17 cellular contexts compared by ENCODE assay signal in the genomic region with DNA sequence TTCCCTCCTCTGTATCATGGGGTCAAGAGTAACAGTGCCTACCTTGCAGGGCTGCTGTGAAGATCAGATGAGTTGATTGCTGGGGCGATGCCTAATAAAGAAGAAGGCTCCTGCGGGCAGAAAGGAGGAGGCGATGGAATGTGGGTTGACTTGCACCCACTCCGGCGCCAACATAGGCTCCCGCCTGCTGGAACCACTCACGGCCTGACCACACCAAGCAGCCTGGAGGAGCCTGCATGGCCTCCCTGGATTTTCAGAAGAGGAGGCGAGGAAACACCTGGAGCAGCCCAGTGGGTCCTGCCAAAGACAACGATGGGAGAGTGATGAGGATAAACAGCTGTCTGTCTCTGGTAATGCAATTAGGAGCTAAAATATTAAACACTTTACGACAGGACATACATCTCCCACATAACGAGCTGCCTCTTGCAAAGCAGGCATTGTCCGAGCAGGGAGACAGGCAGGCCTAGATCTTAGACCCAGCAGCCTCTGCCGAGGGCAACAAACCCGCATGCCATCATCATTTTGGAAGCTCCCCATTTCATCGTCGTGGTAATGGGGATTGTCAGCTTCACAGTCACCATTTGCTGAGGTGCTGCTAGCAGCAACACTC.
DNase-seq lines count a peak whose midpoint lies in the region; ATAC-seq and TF ChIP-seq lines count a peak whose summit lies in the region.
"Had no signal": no experiment of that assay in that cellular context is flagged by ENCODE, and none has a peak within 500 bp of the region (broad histone marks: within the 10 kb centered on the region; RNA-seq: fewer than 3 reads in every experiment).

No MANE protein-coding gene starts in this region.

- H3K9me3 ChIP-seq in Peyer's patch, result no peaks in the 10 kb centered on the region
- no peaks in the 10 kb centered on the region for H3K9me3 ChIP-seq in mesenchymal stem cell (ENCODE audit: control insufficient read depth, low read length)
- H3K9me3 ChIP-seq in spleen, result no peaks in the 10 kb centered on the region
- no peaks in the 10 kb centered on the region for H3K9me3 ChIP-seq in testis

- H2BK5ac ChIP-seq in mesenchymal stem cell (ENCODE audit: low read depth, low read length, poor library complexity, severe bottlenecking), result no peak overlapping the region

- H3K36me3 ChIP-seq in Peyer's patch (no peaks in the 10 kb centered on the region), mesenchymal stem cell (ENCODE audit: control insufficient read depth in 1 of 2, insufficient read depth in 2 of 2, low read depth in 1 of 2, low read length in 2 of 2) (peaks cover 0 to 3% of the 10 kb centered on the region in 2 experiments), spleen (no peaks in the 10 kb centered on the region), testis (ENCODE audit: low read depth, missing control alignments) (no peaks in the 10 kb centered on the region)

- no peak overlapping the region for H4K91ac ChIP-seq in mesenchymal stem cell (ENCODE audit: low read length)

- peak overlapping the region; percentile 37 for H4K8ac ChIP-seq in mesenchymal stem cell (ENCODE audit: low read length)

- no peak overlapping the region for H3K23ac ChIP-seq in mesenchymal stem cell (ENCODE audit: low read length in 2 of 2)

- no peak overlapping the region for H2BK120ac ChIP-seq in mesenchymal stem cell (ENCODE audit: low read depth, low read length)

- no peaks in the 10 kb centered on the region for H3K79me1 ChIP-seq in mesenchymal stem cell (replicated peaks; ENCODE audit: low read length, poor library complexity, severe bottlenecking)

- H3K4me2 ChIP-seq in mesenchymal stem cell (ENCODE audit: low read length, poor library complexity, severe bottlenecking), result no peak overlapping the region

- no peak overlapping the region for H2AK5ac ChIP-seq in mesenchymal stem cell (ENCODE audit: low read length, severe bottlenecking)

- TF ChIP-seq CTCF in Peyer's patch (IDR thresholded peaks at IDR 0.05) (no peak), spleen (IDR thresholded peaks at IDR 0.05 in 8 of 11, conservative IDR thresholded peaks at IDR 0.05 in 3 of 11) (no peak), testis (IDR thresholded peaks at IDR 0.05) (no peak)

- H3K4ac ChIP-seq in mesenchymal stem cell (ENCODE audit: low read depth in 1 of 2, low read length in 2 of 2), result no peak overlapping the region

- TF ChIP-seq POLR2A in Peyer's patch (IDR thresholded peaks at IDR 0.05) (no peak), spleen (IDR thresholded peaks at IDR 0.05) (no peak), testis (IDR thresholded peaks at IDR 0.05) (no peak)

- no peak overlapping the region for H2BK15ac ChIP-seq in mesenchymal stem cell (ENCODE audit: low read depth, poor library complexity, severe bottlenecking)

- no peak overlapping the region for H3K14ac ChIP-seq in mesenchymal stem cell (ENCODE audit: low read length in 2 of 2)

- H3K4me1 ChIP-seq in Peyer's patch, result no peaks in the 10 kb centered on the region
- H3K4me1 ChIP-seq in mesenchymal stem cell (ENCODE audit: control insufficient read depth, insufficient read depth, low read depth, low read length), result peaks cover 30% of the 10 kb centered on the region
- peaks cover 0 to 22% (median 8%) of the 10 kb centered on the region in 6 donors for H3K4me1 ChIP-seq in spleen
- peaks cover 8% of the 10 kb centered on the region for H3K4me1 ChIP-seq in testis
- H3K4me1 ChIP-seq: Caco-2 had no signal

- no peak overlapping the region for H3K18ac ChIP-seq in mesenchymal stem cell (ENCODE audit: low read depth in 1 of 2, low read length in 2 of 2)

- no peak overlapping the region for H2AFZ ChIP-seq in mesenchymal stem cell (ENCODE audit: low read depth, low read length)

- no peak overlapping the region for H3K9ac ChIP-seq in mesenchymal stem cell (ENCODE audit: low read length)

- no peak overlapping the region for H2BK12ac ChIP-seq in mesenchymal stem cell (ENCODE audit: low read length in 2 of 2)

- intact Hi-C loops in spleen (cut with DNase I; ENCODE audit: low total_unique reads), result no loop called here
- intact Hi-C loops in testis (cut with DNase I; ENCODE audit: low total_unique reads), result no loop called here

- H3K27ac ChIP-seq in Peyer's patch (no peak overlapping the region), mesenchymal stem cell (ENCODE audit: low read length, poor library complexity, severe bottlenecking) (no peak overlapping the region), spleen (no peak overlapping the region), testis (no peak overlapping the region)
- H3K27ac ChIP-seq: C4-2B had no signal

- peak; percentile 11 for DNase-seq in activated CD4-positive, CD25-positive, alpha-beta regulatory T cell treated with anti-CD3 and anti-CD28 coated beads, Interleukin-2, amount 50 U/mL, for 72 hours
- peak in 2 of 3 donors; percentile 15 to 17 for DNase-seq in Peyer's patch
- DNase-seq in mesenchymal stem cell, result no peak
- DNase-seq in spleen, result peak; percentile 41
- no peak for DNase-seq in testis
- no peak for DNase-seq in NOMO-1 treated with dmso at 0.1 percent for 144 hours (lab: John Stamatoyannopoulos, UW; ENCODE audit: unreplicated experiment)
- DNase-seq in H4 (ENCODE audit: low spot score), result no peak
- DNase-seq: DMS53; H9; MV-4-11; NCI-H1417 treated with DMSO at 0.1 percent for 48 hours; NCI-H2029; NCI-H510A treated with DMSO at 0.1 percent for 48 hours; NK-92 treated with Interleukin-12 subunit alpha and Interleukin-12 subunit beta, amount 100 ng/mL, for 24 hours had no signal

- 74% methylated on average over 14 of the region's 16 CpGs for WGBS in mesenchymal stem cell
- 86 to 94% (median 90%) methylated on average over 16 of the region's 16 CpGs for WGBS in spleen, 5 donors
- 90 to 94% methylated on average over 16 of the region's 16 CpGs for WGBS in testis, 2 donors

- H3K27me3 ChIP-seq in Peyer's patch (no peaks in the 10 kb centered on the region), mesenchymal stem cell (ENCODE audit: control insufficient read depth in 1 of 2, insufficient read depth in 1 of 2, low read length in 2 of 2) (no peaks in the 10 kb centered on the region), spleen (replicated peaks in 1 of 7) (no peaks in the 10 kb centered on the region), testis (no peaks in the 10 kb centered on the region)

- ATAC-seq in activated CD4-positive, CD25-positive, alpha-beta regulatory T cell treated with anti-CD3 and anti-CD28 coated beads, Interleukin-2, amount 50 U/mL, for 24 hours, result no peak

- H3K4me3 ChIP-seq in Peyer's patch (no peak overlapping the region), mesenchymal stem cell (ENCODE audit: insufficient read depth in 1 of 2, low read depth in 1 of 2, low read length in 2 of 2) (no peak overlapping the region), spleen (no peak overlapping the region), testis (no peak overlapping the region)

Comparison
In these comparisons a context has a peak if more than half of its experiments do, and no peak if none do; other contexts are left out.
1. DNase-seq: peak in activated CD4-positive, CD25-positive, alpha-beta regulatory T cell treated with anti-CD3 and anti-CD28 coated beads, Interleukin-2, amount 50 U/mL, for 72 hours (single experiment), Peyer's patch (2 of 3) and spleen (single experiment); none in mesenchymal stem cell (single experiment), testis (single experiment), NOMO-1 treated with dmso at 0.1 percent for 144 hours (single experiment) and H4 (single experiment).